ENCODE assay signal across 15 cellular contexts in genomic region chr1:228007801-228008341, GRCh38. TPM values are rescaled to one million over a fixed set of nuclear protein-coding genes. Genes with fewer than 3 reads are reported as not detected.
DNase-seq lines count a peak whose midpoint lies in the region; ATAC-seq and TF ChIP-seq lines count a peak whose summit lies in the region.
"Had no signal": no experiment of that assay in that cellular context is flagged by ENCODE, and none has a peak within 500 bp of the region (broad histone marks: within the 10 kb centered on the region; RNA-seq: fewer than 3 reads in every experiment).

No MANE protein-coding gene starts in this region.

- peaks cover 72% of the 10 kb centered on the region for H3K27me3 Mint-ChIP-seq in activated T-cell treated with anti-CD3 and anti-CD28 coated beads, Interleukin-2, amount 50 U/mL, for 24 hours
- peaks cover 28% of the 10 kb centered on the region for H3K27me3 Mint-ChIP-seq in memory B cell
- peaks cover 88% of the 10 kb centered on the region for H3K27me3 Mint-ChIP-seq in type B pancreatic cell
- peaks cover 34 to 65% of the 10 kb centered on the region in 2 donors for H3K27me3 Mint-ChIP-seq in CD8-positive, alpha-beta memory T cell

- H3K79me2 ChIP-seq in mammary epithelial cell (ENCODE audit: insufficient read depth, low read length) (no peaks in the 10 kb centered on the region), MM.1S (ENCODE audit: low read length) (no peaks in the 10 kb centered on the region)

- H3K4me2 ChIP-seq in mammary epithelial cell (ENCODE audit: insufficient read depth, low read depth, low read length) (peak overlapping the region; percentile 83), MM.1S (ENCODE audit: low read depth, low read length) (no peak overlapping the region)

- H4K20me1 ChIP-seq in mammary epithelial cell (ENCODE audit: insufficient read depth, low read length) (no peaks in the 10 kb centered on the region), MM.1S (ENCODE audit: insufficient read depth, low read length) (no peaks in the 10 kb centered on the region)

- H3K36me3 ChIP-seq in mammary epithelial cell (ENCODE audit: insufficient read depth, low read length) (no peaks in the 10 kb centered on the region), MM.1S (replicated peaks; ENCODE audit: insufficient read depth, low read length) (no peaks in the 10 kb centered on the region)
- no peaks in the 10 kb centered on the region for H3K36me3 ChIP-seq in CD8-positive, alpha-beta memory T cell (ENCODE audit: insufficient read depth, low read length)
- H3K36me3 ChIP-seq: uterus had no signal

- H3F3A ChIP-seq in MM.1S (ENCODE audit: insufficient read depth, low read length) = no peaks in the 10 kb centered on the region

- 16% methylated on average over 9 of the region's 23 CpGs for WGBS in mammary epithelial cell (ENCODE audit: low coverage, missing lambda C conversion rate)

- H3K36me3 Mint-ChIP-seq in activated T-cell treated with anti-CD3 and anti-CD28 coated beads, Interleukin-2, amount 50 U/mL, for 24 hours (ENCODE audit: low read depth) = no peaks in the 10 kb centered on the region
- no peaks in the 10 kb centered on the region for H3K36me3 Mint-ChIP-seq in memory B cell
- no peaks in the 10 kb centered on the region for H3K36me3 Mint-ChIP-seq in type B pancreatic cell
- H3K36me3 Mint-ChIP-seq in CD8-positive, alpha-beta memory T cell = no peaks in the 10 kb centered on the region
- H3K36me3 Mint-ChIP-seq: activated naive CD8-positive, alpha-beta T cell; stimulated activated effector memory CD8-positive, alpha-beta T cell treated with anti-CD3 and anti-CD28 coated beads, Interleukin-12 subunit alpha, Interleukin-12 subunit beta, amount 100 ng/mL, for 72 hours had no signal

- dilution Hi-C loops in mammary epithelial cell (cut with HindIII; ENCODE audit: low sequenced_read_pairs) = no loop called here

- no peak overlapping the region for H3K27ac Mint-ChIP-seq in activated T-cell treated with anti-CD3 and anti-CD28 coated beads, Interleukin-2, amount 50 U/mL, for 24 hours
- H3K27ac Mint-ChIP-seq in memory B cell (no peak overlapping the region), type B pancreatic cell (no peak overlapping the region)
- no peak overlapping the region for H3K27ac Mint-ChIP-seq in CD8-positive, alpha-beta memory T cell
- H3K27ac Mint-ChIP-seq: activated naive CD8-positive, alpha-beta T cell; stimulated activated effector memory CD8-positive, alpha-beta T cell treated with anti-CD3 and anti-CD28 coated beads, Interleukin-12 subunit alpha, Interleukin-12 subunit beta, amount 100 ng/mL, for 72 hours had no signal

- CTCF ChIA-PET in mammary epithelial cell (lab: Charles Lee; ENCODE audit: low non-redundant PET) = interaction anchor here (0.7 kb wide), 1 partner anchor 41 kb away, joined by 3 read pairs; no protein-coding TSS in a partner anchor
- CTCF ChIA-PET in CD8-positive, alpha-beta memory T cell (lab: Charles Lee) = no interaction called here

- H3K9me2 ChIP-seq in MM.1S (replicated peaks; ENCODE audit: insufficient read depth, low read length) = no peaks in the 10 kb centered on the region

- intact Hi-C loops in mammary epithelial cell (cut with micrococcal nuclease) = no loop called here

- H3K27ac ChIP-seq in mammary epithelial cell (ENCODE audit: insufficient read depth, low read depth, low read length) (no peak overlapping the region), MM.1S (ENCODE audit: low read length) (no peak overlapping the region)
- H3K27ac ChIP-seq in CD8-positive, alpha-beta memory T cell (ENCODE audit: low read depth, low read length) = no peak overlapping the region
- H3K27ac ChIP-seq: uterus had no signal

- ATAC-seq in memory B cell (ENCODE audit: low read depth) = no peak
- ATAC-seq in GM18861 (IDR thresholded peaks at IDR 0.05; ENCODE audit: unreplicated experiment) = no peak
- ATAC-seq: naive thymus-derived CD8-positive, alpha-beta T cell; stimulated activated effector memory CD8-positive, alpha-beta T cell treated with anti-CD3 and anti-CD28 coated beads, Interleukin-12 subunit alpha, Interleukin-12 subunit beta, amount 100 ng/mL, for 72 hours had no signal

- H3K4me1 ChIP-seq in mammary epithelial cell (ENCODE audit: insufficient read depth, low read length) = peaks cover 7% of the 10 kb centered on the region
- H3K4me1 ChIP-seq in MM.1S (ENCODE audit: low read length) = no peaks in the 10 kb centered on the region
- H3K4me1 ChIP-seq in CD8-positive, alpha-beta memory T cell (ENCODE audit: insufficient read depth, low read length) = no peaks in the 10 kb centered on the region

- in situ Hi-C loops in mammary epithelial cell (cut with MboI; ENCODE audit: low sequenced_read_pairs in 2 of 2) = loop anchor here in 1 of 2 donors (10.0 kb wide), 1 partner anchor 77 kb away; the partner anchor contains the start of gene ARF1

- no peaks in the 10 kb centered on the region for H3K9me3 Mint-ChIP-seq in activated T-cell treated with anti-CD3 and anti-CD28 coated beads, Interleukin-2, amount 50 U/mL, for 24 hours
- H3K9me3 Mint-ChIP-seq in memory B cell (no peaks in the 10 kb centered on the region), type B pancreatic cell (no peaks in the 10 kb centered on the region)
- H3K9me3 Mint-ChIP-seq in CD8-positive, alpha-beta memory T cell = no peaks in the 10 kb centered on the region
- H3K9me3 Mint-ChIP-seq: naive thymus-derived CD8-positive, alpha-beta T cell; stimulated activated effector memory CD8-positive, alpha-beta T cell treated with anti-CD3 and anti-CD28 coated beads, Interleukin-12 subunit alpha, Interleukin-12 subunit beta, amount 100 ng/mL, for 72 hours had no signal

- H3K4me3 ChIP-seq in mammary epithelial cell (replicated peaks in 1 of 3; ENCODE audit: insufficient read depth in 1 of 3, low read depth in 2 of 3, low read length in 3 of 3) (no peak overlapping the region), MM.1S (ENCODE audit: low read length) (no peak overlapping the region)
- no peak overlapping the region for H3K4me3 ChIP-seq in CD8-positive, alpha-beta memory T cell (ENCODE audit: low read length)
- H3K4me3 ChIP-seq: uterus had no signal

- H3K27me3 ChIP-seq in mammary epithelial cell (ENCODE audit: insufficient read depth, low read length) (peaks cover 42% of the 10 kb centered on the region), MM.1S (replicated peaks; ENCODE audit: insufficient read depth, low read length) (peaks cover 77% of the 10 kb centered on the region)
- peaks cover 30% of the 10 kb centered on the region for H3K27me3 ChIP-seq in CD8-positive, alpha-beta memory T cell (ENCODE audit: insufficient read depth, low read length, poor library complexity, severe bottlenecking)

- TF ChIP-seq CTCF in mammary epithelial cell (conservative IDR thresholded peaks at IDR 0.05 in 1 of 2, IDR thresholded peaks at IDR 0.05 in 1 of 2; ENCODE audit: extremely low read depth in 1 of 2, insufficient read depth in 1 of 2, low read depth in 1 of 2, low read length in 2 of 2) = no peak
- no peak for TF ChIP-seq CTCF in type B pancreatic cell (conservative IDR thresholded peaks at IDR 0.05)
- no peak for TF ChIP-seq CTCF in MM.1S (IDR thresholded peaks at IDR 0.05; ENCODE audit: low read length)

- no TSS peak for BruUV-seq in mammary epithelial cell (replicated peaks; lab: Mats Ljungman, UMichigan)

- H3K9ac ChIP-seq in mammary epithelial cell (ENCODE audit: insufficient read depth, low read length) = no peak overlapping the region
- no peak overlapping the region for H3K9ac ChIP-seq in MM.1S (ENCODE audit: low read length)

- no peak overlapping the region for H2AFZ ChIP-seq in mammary epithelial cell (ENCODE audit: low read depth, low read length)
- H2AFZ ChIP-seq in MM.1S (ENCODE audit: low read length) = no peak overlapping the region

- DNase-seq in activated T-cell treated with anti-CD3 and anti-CD28 coated beads, Interleukin-2, amount 50 U/mL, for 24 hours = peak; percentile 28
- DNase-seq in activated T-cell treated with anti-CD3 and anti-CD28 coated beads for 4 hours (no peak), mammary epithelial cell (no peak), memory B cell (ENCODE audit: low spot score in 2 of 2) (no peak), type B pancreatic cell (ENCODE audit: extremely low spot score, unreplicated experiment) (no peak), MM.1S (no peak)
- DNase-seq in CD8-positive, alpha-beta memory T cell = no peak
- DNase-seq: IMR-90; NCI-H1092; stimulated activated CD4-positive, alpha-beta T cell treated with anti-CD3 and anti-CD28 coated beads, Interleukin-4, amount 100 ng/mL, for 4 hours had no signal

- no peak overlapping the region for H3K4me3 Mint-ChIP-seq in activated T-cell treated with anti-CD3 and anti-CD28 coated beads, Interleukin-2, amount 50 U/mL, for 24 hours
- H3K4me3 Mint-ChIP-seq in memory B cell (peak overlapping the region; percentile 43), type B pancreatic cell (peak overlapping the region; percentile 51)
- peak overlapping the region in 2 of 7 donors; percentile 46 to 78 for H3K4me3 Mint-ChIP-seq in CD8-positive, alpha-beta memory T cell
- H3K4me3 Mint-ChIP-seq: activated naive CD8-positive, alpha-beta T cell had no signal

- H3K9me3 ChIP-seq in mammary epithelial cell (replicated peaks; ENCODE audit: insufficient read depth, low read length) = no peaks in the 10 kb centered on the region
- no peaks in the 10 kb centered on the region for H3K9me3 ChIP-seq in MM.1S (replicated peaks; ENCODE audit: insufficient read depth, low read length)
- no peaks in the 10 kb centered on the region for H3K9me3 ChIP-seq in CD8-positive, alpha-beta memory T cell (ENCODE audit: low read length)
- H3K9me3 ChIP-seq: uterus had no signal

- POLR2A ChIA-PET in CD8-positive, alpha-beta memory T cell (lab: Charles Lee) = no interaction called here

- H3K4me1 Mint-ChIP-seq in activated T-cell treated with anti-CD3 and anti-CD28 coated beads, Interleukin-2, amount 50 U/mL, for 24 hours (ENCODE audit: low read depth) = peaks cover 21% of the 10 kb centered on the region
- H3K4me1 Mint-ChIP-seq in memory B cell (peaks cover 35% of the 10 kb centered on the region), type B pancreatic cell (ENCODE audit: unreplicated experiment) (peaks cover 4% of the 10 kb centered on the region)
- peaks cover 7 to 43% (median 7%) of the 10 kb centered on the region in 3 donors for H3K4me1 Mint-ChIP-seq in CD8-positive, alpha-beta memory T cell

RNA-seq across cellular contexts. Expression of gene WNT3A, which starts 1.1 kb away (rescaled TPM):
- total RNA-seq in mammary epithelial cell (not detected), type B pancreatic cell (ENCODE audit: low replicate concordance) (0.21 and 6.4 TPM in 2 replicates)
- polyA plus RNA-seq in mammary epithelial cell = 0.02 TPM
- polyA minus RNA-seq in mammary epithelial cell = not detected
- total RNA-seq in CD8-positive, alpha-beta memory T cell = not detected
- polyA plus RNA-seq in CD8-positive, alpha-beta memory T cell = not detected
- total RNA-seq: IMR-90; naive thymus-derived CD8-positive, alpha-beta T cell; uterus had no signal
- polyA plus RNA-seq: IMR-90; naive thymus-derived CD8-positive, alpha-beta T cell had no signal
